Comparison of ENCODE assay signal across 21 cellular contexts in the genomic region with DNA sequence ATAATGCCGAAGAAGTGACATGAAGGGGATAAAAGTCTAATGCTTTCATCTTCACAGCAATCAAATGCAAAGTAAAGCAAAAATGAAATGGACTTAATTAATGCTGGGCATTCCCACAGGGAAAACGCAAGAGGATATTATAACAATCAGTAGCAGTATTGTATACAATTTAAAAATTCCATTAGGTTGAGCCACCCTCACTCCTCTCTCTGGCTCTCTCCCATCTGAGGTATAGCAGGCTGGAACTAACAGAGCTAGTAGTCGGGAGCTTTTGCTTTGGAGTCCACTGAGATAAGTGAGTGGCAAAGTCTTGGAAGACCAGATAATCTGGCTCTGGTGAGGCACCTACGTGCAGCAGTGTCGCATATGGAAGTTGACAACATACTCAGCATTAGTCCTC.
"Had no signal": no experiment of that assay in that cellular context is flagged by ENCODE, and none has a peak within 500 bp of the region (broad histone marks: within the 10 kb centered on the region; RNA-seq: fewer than 3 reads in every experiment).

No MANE protein-coding gene starts in this region.

- H3K9me3 Mint-ChIP-seq: activated B cell treated with CpG ODN at 0.5 μM for 24 hours; activated CD4-positive, alpha-beta memory T cell treated with anti-CD3 and anti-CD28 coated beads, Interleukin-2, amount 10 ng/mL, durations not matched to agents 7 days and 5 days; activated naive CD8-positive, alpha-beta T cell treated with anti-CD3 and anti-CD28 coated beads for 36 hours; effector memory CD8-positive, alpha-beta T cell; naive thymus-derived CD4-positive, alpha-beta T cell; neural progenitor cell; stimulated activated naive B cell treated with anti-CD40 and anti-IgM and Interleukin-4, amounts not matched to agents 10 μg/mL and 1 μg/mL and 100 μg/mL, for 72 hours had no signal

- H3K9me3 ChIP-seq: body of pancreas, left ventricle myocardium inferior, mucosa of descending colon, ovary, right lobe of liver, spleen, thoracic aorta, upper lobe of right lung had no signal

- ATAC-seq: activated CD8-positive, alpha-beta memory T cell treated with anti-CD3 and anti-CD28 coated beads, Interleukin-2, amount 10 ng/mL, durations not matched to agents 7 days and 5 days; body of pancreas; effector memory CD8-positive, alpha-beta T cell; naive thymus-derived CD4-positive, alpha-beta T cell; right lobe of liver; stimulated activated naive B cell treated with anti-CD40 and anti-IgM and Interleukin-4, amounts not matched to agents 10 μg/mL and 1 μg/mL and 100 μg/mL, for 72 hours; upper lobe of right lung had no signal

- H3K4me2 ChIP-seq: neural progenitor cell had no signal

- H3K27ac Mint-ChIP-seq: activated B cell treated with CpG ODN at 0.5 μM for 24 hours; activated CD4-positive, alpha-beta memory T cell treated with anti-CD3 and anti-CD28 coated beads, Interleukin-2, amount 10 ng/mL, durations not matched to agents 7 days and 5 days; activated CD8-positive, alpha-beta memory T cell treated with anti-CD3 and anti-CD28 coated beads, Interleukin-2, amount 10 ng/mL, durations not matched to agents 7 days and 5 days; activated naive CD8-positive, alpha-beta T cell treated with anti-CD3 and anti-CD28 coated beads for 36 hours; effector memory CD8-positive, alpha-beta T cell; naive thymus-derived CD4-positive, alpha-beta T cell; neural progenitor cell; stimulated activated naive B cell treated with anti-CD40 and anti-IgM and Interleukin-4, amounts not matched to agents 10 μg/mL and 1 μg/mL and 100 μg/mL, for 72 hours had no signal

- DNase-seq: activated B cell treated with CpG ODN at 0.5 μM for 24 hours; activated CD4-positive, alpha-beta memory T cell treated with anti-CD3 and anti-CD28 coated beads, Interleukin-2, amount 10 ng/mL, durations not matched to agents 7 days and 5 days; activated CD4-positive, alpha-beta T cell treated with anti-CD3 and anti-CD28 coated beads for 4 hours; activated CD8-positive, alpha-beta memory T cell treated with anti-CD3 and anti-CD28 coated beads, Interleukin-2, amount 10 ng/mL, durations not matched to agents 7 days and 5 days; activated naive CD4-positive, alpha-beta T cell; activated naive CD8-positive, alpha-beta T cell treated with anti-CD3 and anti-CD28 coated beads for 36 hours; amygdala; body of pancreas; caudate nucleus; effector memory CD8-positive, alpha-beta T cell; foreskin melanocyte; left ventricle myocardium inferior; mucosa of descending colon; naive thymus-derived CD4-positive, alpha-beta T cell; ovary; right lobe of liver; spleen; stimulated activated naive B cell treated with anti-CD40 and anti-IgM and Interleukin-4, amounts not matched to agents 10 μg/mL and 1 μg/mL and 100 μg/mL, for 72 hours; upper lobe of right lung had no signal

- H3K27me3 ChIP-seq: body of pancreas, neural progenitor cell, ovary, right lobe of liver, spleen, upper lobe of right lung had no signal

- H3K4me3 ChIP-seq: body of pancreas, left ventricle myocardium inferior, mucosa of descending colon, neural progenitor cell, ovary, right lobe of liver, spleen, thoracic aorta, upper lobe of right lung had no signal

- H3K9ac ChIP-seq: neural progenitor cell had no signal

- H3K36me3 ChIP-seq: neural progenitor cell, ovary, right lobe of liver had no signal

- H3K4me1 ChIP-seq: body of pancreas, left ventricle myocardium inferior, neural progenitor cell, right lobe of liver, spleen, upper lobe of right lung had no signal

- H3K27me3 Mint-ChIP-seq: activated B cell treated with CpG ODN at 0.5 μM for 24 hours; activated CD4-positive, alpha-beta memory T cell treated with anti-CD3 and anti-CD28 coated beads, Interleukin-2, amount 10 ng/mL, durations not matched to agents 7 days and 5 days; activated CD8-positive, alpha-beta memory T cell treated with anti-CD3 and anti-CD28 coated beads, Interleukin-2, amount 10 ng/mL, durations not matched to agents 7 days and 5 days; activated naive CD8-positive, alpha-beta T cell treated with anti-CD3 and anti-CD28 coated beads for 36 hours; effector memory CD8-positive, alpha-beta T cell; naive thymus-derived CD4-positive, alpha-beta T cell; stimulated activated naive B cell treated with anti-CD40 and anti-IgM and Interleukin-4, amounts not matched to agents 10 μg/mL and 1 μg/mL and 100 μg/mL, for 72 hours had no signal

- H2AFZ ChIP-seq: neural progenitor cell had no signal

- H3K4me1 Mint-ChIP-seq: activated B cell treated with CpG ODN at 0.5 μM for 24 hours; activated CD4-positive, alpha-beta memory T cell treated with anti-CD3 and anti-CD28 coated beads, Interleukin-2, amount 10 ng/mL, durations not matched to agents 7 days and 5 days; naive thymus-derived CD4-positive, alpha-beta T cell; neural progenitor cell had no signal

- H3K4me3 Mint-ChIP-seq: activated B cell treated with CpG ODN at 0.5 μM for 24 hours; activated CD4-positive, alpha-beta memory T cell treated with anti-CD3 and anti-CD28 coated beads, Interleukin-2, amount 10 ng/mL, durations not matched to agents 7 days and 5 days; activated CD8-positive, alpha-beta memory T cell treated with anti-CD3 and anti-CD28 coated beads, Interleukin-2, amount 10 ng/mL, durations not matched to agents 7 days and 5 days; activated naive CD8-positive, alpha-beta T cell treated with anti-CD3 and anti-CD28 coated beads for 36 hours; effector memory CD8-positive, alpha-beta T cell; naive thymus-derived CD4-positive, alpha-beta T cell; neural progenitor cell; stimulated activated naive B cell treated with anti-CD40 and anti-IgM and Interleukin-4, amounts not matched to agents 10 μg/mL and 1 μg/mL and 100 μg/mL, for 72 hours had no signal

- H3K27ac ChIP-seq: body of pancreas, left ventricle myocardium inferior, neural progenitor cell, ovary, right lobe of liver, spleen, thoracic aorta, upper lobe of right lung had no signal

- H3K36me3 Mint-ChIP-seq: activated CD8-positive, alpha-beta memory T cell treated with anti-CD3 and anti-CD28 coated beads, Interleukin-2, amount 10 ng/mL, durations not matched to agents 7 days and 5 days had no signal
